In genomic region chr17:60525347-60525623, GRCh38 we compare ENCODE assay signal across 8 cellular contexts. TPM values are rescaled to one million over a fixed set of nuclear protein-coding genes. Genes with fewer than 3 reads are reported as not detected.
DNase-seq lines count a peak whose midpoint lies in the region; ATAC-seq, FAIRE-seq and TF ChIP-seq lines count a peak whose summit lies in the region.

No MANE protein-coding gene starts in this region.

- H3F3A ChIP-seq in PC-9 (ENCODE audit: insufficient read depth, low read depth), result 0 out of 2 replicates have a peak, but pooled peaks cover 3% of the 10 kb centered on the region

- H3K27me3 Mint-ChIP-seq in endothelial cell (ENCODE audit: unreplicated experiment), result peaks cover 6% of the 10 kb centered on the region
- no peaks in the 10 kb centered on the region for H3K27me3 Mint-ChIP-seq in naive thymus-derived CD8-positive, alpha-beta T cell

- H3K9me2 ChIP-seq in PC-9 (ENCODE audit: insufficient read depth), result no peaks in the 10 kb centered on the region

- H3K4me3 Mint-ChIP-seq in endothelial cell (ENCODE audit: unreplicated experiment), result peak overlapping the region; percentile 97
- peak overlapping the region; percentile 93 to 100 (median 98) for H3K4me3 Mint-ChIP-seq in naive thymus-derived CD8-positive, alpha-beta T cell

- TF ChIP-seq CTCF in PC-9 (conservative IDR thresholded peaks at IDR 0.05) (no peak), endothelial cell (IDR thresholded peaks at IDR 0.05; ENCODE audit: unreplicated experiment) (no peak)

- DNase-seq in NCI-H510A treated with DMSO at 0.1 percent for 48 hours (lab: John Stamatoyannopoulos, UW), result peak; percentile 19
- DNase-seq in NCI-H510A (lab: John Stamatoyannopoulos, UW), result no peak
- no peak for DNase-seq in PC-9
- DNase-seq in endothelial cell (ENCODE audit: low spot score), result peak; percentile 9
- no peak for DNase-seq in naive thymus-derived CD8-positive, alpha-beta T cell
- DNase-seq in HTR-8/SVneo (ENCODE audit: insufficient read length, low spot score), result no peak
- DNase-seq in NK-92 (lab: John Stamatoyannopoulos, UW; ENCODE audit: unreplicated experiment), result no peak

- 0 out of 2 replicates have a peak, but pooled peaks cover 7% of the 10 kb centered on the region for H3K36me3 ChIP-seq in PC-9 (ENCODE audit: low read depth)

- no peaks in the 10 kb centered on the region for H3K9me3 ChIP-seq in PC-9 (ENCODE audit: insufficient read depth, low read depth)

- H3K4me3 ChIP-seq in PC-9, result peak overlapping the region; percentile 91

- H3K4me2 ChIP-seq in PC-9, result peak overlapping the region; percentile 90

- peaks cover 27% of the 10 kb centered on the region for H3K4me1 Mint-ChIP-seq in endothelial cell (ENCODE audit: unreplicated experiment)
- peaks cover 15 to 61% (median 56%) of the 10 kb centered on the region in 4 donors for H3K4me1 Mint-ChIP-seq in naive thymus-derived CD8-positive, alpha-beta T cell

- no peak for FAIRE-seq in HTR-8/SVneo (lab: Jason Lieb, UNC)

- POLR2A ChIA-PET in PC-9 (lab: Charles Lee; ENCODE audit: unreplicated experiment), result no interaction called here
- POLR2A ChIA-PET in naive thymus-derived CD8-positive, alpha-beta T cell (lab: Charles Lee), result interaction anchor here (0.7 to 1.6 kb wide), 3 partner anchors 10 to 152 kb away, joined by 3 read pairs; partner anchors contain the start of gene BCAS3

- no peak for ATAC-seq in naive thymus-derived CD8-positive, alpha-beta T cell
- ATAC-seq in HG02642 (IDR thresholded peaks at IDR 0.05; ENCODE audit: poor library complexity, unreplicated experiment), result no peak

- peak overlapping the region; percentile 85 for H2AFZ ChIP-seq in PC-9

- peaks cover 11% of the 10 kb centered on the region for H3K4me1 ChIP-seq in PC-9 (replicated peaks; ENCODE audit: insufficient read depth)

- intact Hi-C loops in PC-9 (cut with micrococcal nuclease; ENCODE audit: unreplicated experiment), result loop anchor here (1.0 to 5.0 kb wide), 2 partner anchors 46 to 77 kb away; partner anchors contain the start of gene PPM1D

- H3K27ac Mint-ChIP-seq in endothelial cell (ENCODE audit: unreplicated experiment), result peak overlapping the region; percentile 90
- peak overlapping the region; percentile 93 to 100 (median 99) for H3K27ac Mint-ChIP-seq in naive thymus-derived CD8-positive, alpha-beta T cell

- peaks cover 69% of the 10 kb centered on the region for H3K79me2 ChIP-seq in PC-9 (ENCODE audit: low read depth)

- no peaks in the 10 kb centered on the region for H3K9me3 Mint-ChIP-seq in endothelial cell (ENCODE audit: unreplicated experiment)
- H3K9me3 Mint-ChIP-seq in naive thymus-derived CD8-positive, alpha-beta T cell, result no peaks in the 10 kb centered on the region

- no peaks in the 10 kb centered on the region for H3K27me3 ChIP-seq in PC-9 (ENCODE audit: insufficient read depth, low read depth)

- peak overlapping the region; percentile 83 for H3K27ac ChIP-seq in PC-9

- peaks cover 19% of the 10 kb centered on the region for H3K36me3 Mint-ChIP-seq in endothelial cell (ENCODE audit: low read depth, unreplicated experiment)
- H3K36me3 Mint-ChIP-seq in naive thymus-derived CD8-positive, alpha-beta T cell, result peaks cover 0 to 9% (median 3%) of the 10 kb centered on the region in 3 donors

- CTCF ChIA-PET in PC-9 (lab: Charles Lee), result no interaction called here

- peaks cover 27% of the 10 kb centered on the region for H4K20me1 ChIP-seq in PC-9 (ENCODE audit: insufficient read depth)

- no TSS peak for BruUV-seq in PC-9 (replicated peaks; lab: Mats Ljungman, UMichigan)

RNA-seq across cellular contexts. Expression of gene APPBP2, which starts 0.8 kb away (rescaled TPM):
- total RNA-seq in PC-9 (2021), result 27.5 and 32.5 TPM in 2 replicates
- 34.8 TPM for total RNA-seq in endothelial cell (ENCODE audit: unreplicated experiment)
- 10 to 100 TPM; 50.2 to 53.1 TPM for total RNA-seq in naive thymus-derived CD8-positive, alpha-beta T cell
- polyA plus RNA-seq in naive thymus-derived CD8-positive, alpha-beta T cell, result 10 to 100 TPM; 22.8 to 30.9 (median 28.5) TPM

Comparison
In these comparisons a context has a peak if more than half of its experiments do, and no peak if none do; other contexts are left out.
1. DNase-seq: peak in NCI-H510A treated with DMSO at 0.1 percent for 48 hours (single experiment) and endothelial cell (single experiment); none in NCI-H510A (single experiment), PC-9 (0 of 2), naive thymus-derived CD8-positive, alpha-beta T cell (0 of 10), HTR-8/SVneo (single experiment) and NK-92 (single experiment).